2 cellular contexts compared by ENCODE assay signal in the genomic region with DNA sequence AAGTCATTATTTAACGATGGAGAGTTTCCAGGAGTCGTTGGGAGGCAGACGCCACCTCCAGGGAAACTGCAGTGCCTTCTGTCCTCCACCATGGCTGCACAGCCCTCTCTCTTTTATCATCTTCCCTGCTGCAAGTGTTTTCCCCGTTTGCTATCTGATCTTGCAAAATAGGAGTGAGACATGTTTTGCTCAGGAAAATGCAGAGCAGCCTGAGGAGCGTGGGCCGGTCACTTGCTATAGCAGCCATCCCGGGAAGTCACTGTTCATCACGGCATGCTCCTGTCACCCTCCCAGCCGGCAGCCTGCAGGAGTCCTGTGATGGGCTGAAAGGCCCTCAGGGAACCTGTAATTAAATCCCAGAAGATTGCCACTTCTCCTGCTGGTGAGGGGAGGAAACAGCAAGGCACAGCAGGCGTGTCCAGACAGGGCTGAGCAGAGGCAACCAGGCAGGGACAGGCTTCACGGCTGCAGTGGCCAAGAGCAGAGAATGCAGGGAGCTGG.
TF ChIP-seq lines count a peak whose summit lies in the region.

No MANE protein-coding gene starts in this region.

TF ChIP-seq in A549, 52 proteins besides CTCF, POLR2A, EP300 and RAD21:
- TF ChIP-seq, protein P1, sequence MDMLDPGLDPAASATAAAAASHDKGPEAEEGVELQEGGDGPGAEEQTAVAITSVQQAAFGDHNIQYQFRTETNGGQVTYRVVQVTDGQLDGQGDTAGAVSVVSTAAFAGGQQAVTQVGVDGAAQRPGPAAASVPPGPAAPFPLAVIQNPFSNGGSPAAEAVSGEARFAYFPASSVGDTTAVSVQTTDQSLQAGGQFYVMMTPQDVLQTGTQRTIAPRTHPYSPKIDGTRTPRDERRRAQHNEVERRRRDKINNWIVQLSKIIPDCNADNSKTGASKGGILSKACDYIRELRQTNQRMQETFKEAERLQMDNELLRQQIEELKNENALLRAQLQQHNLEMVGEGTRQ (IDR thresholded peaks at IDR 0.05): no peak
- no peak for TF ChIP-seq PHF8 (IDR thresholded peaks at IDR 0.05; ENCODE audit: borderline replicate concordance, low read depth)
- no peak for TF ChIP-seq SMC3 (IDR thresholded peaks at IDR 0.05)
- no peak for TF ChIP-seq BHLHE40 (IDR thresholded peaks at IDR 0.05; ENCODE audit: low read depth, low read length)
- no peak for TF ChIP-seq ESRRA (IDR thresholded peaks at IDR 0.05; ENCODE audit: borderline replicate concordance, low read length)
- TF ChIP-seq FOSB (CRISPR knock-in tag; IDR thresholded peaks at IDR 0.05): no peak
- no peak for TF ChIP-seq KDM5A (IDR thresholded peaks at IDR 0.05)

TF ChIP-seq in IMR-90, 13 proteins besides CTCF, POLR2A, EP300 and RAD21 (continued from another document):
- TF ChIP-seq, protein P1 (IDR thresholded peaks at IDR 0.05; ENCODE audit: low read depth, low read length): no peak
- TF ChIP-seq FOS (IDR thresholded peaks at IDR 0.05; ENCODE audit: low read depth, low read length) (no peak), MAFK (IDR thresholded peaks at IDR 0.05; ENCODE audit: low read depth, low read length) (no peak), NFE2L2 (IDR thresholded peaks at IDR 0.05; ENCODE audit: low read depth, low read length) (no peak), RCOR1 (IDR thresholded peaks at IDR 0.05; ENCODE audit: insufficient replicate concordance, low read length) (no peak), MXI1 (IDR thresholded peaks at IDR 0.05; ENCODE audit: borderline replicate concordance, low read depth, low read length) (no peak), CEBPB (IDR thresholded peaks at IDR 0.05; ENCODE audit: low read depth, low read length) (no peak), SMC3 (IDR thresholded peaks at IDR 0.05; ENCODE audit: low read depth, low read length) (no peak)
- TF ChIP-seq, protein P2, sequence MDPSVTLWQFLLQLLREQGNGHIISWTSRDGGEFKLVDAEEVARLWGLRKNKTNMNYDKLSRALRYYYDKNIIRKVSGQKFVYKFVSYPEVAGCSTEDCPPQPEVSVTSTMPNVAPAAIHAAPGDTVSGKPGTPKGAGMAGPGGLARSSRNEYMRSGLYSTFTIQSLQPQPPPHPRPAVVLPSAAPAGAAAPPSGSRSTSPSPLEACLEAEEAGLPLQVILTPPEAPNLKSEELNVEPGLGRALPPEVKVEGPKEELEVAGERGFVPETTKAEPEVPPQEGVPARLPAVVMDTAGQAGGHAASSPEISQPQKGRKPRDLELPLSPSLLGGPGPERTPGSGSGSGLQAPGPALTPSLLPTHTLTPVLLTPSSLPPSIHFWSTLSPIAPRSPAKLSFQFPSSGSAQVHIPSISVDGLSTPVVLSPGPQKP (IDR thresholded peaks at IDR 0.05; ENCODE audit: borderline replicate concordance, low read depth, low read length): no peak
